Comparison of ENCODE assay signal across 8 cellular contexts in the genomic region with DNA sequence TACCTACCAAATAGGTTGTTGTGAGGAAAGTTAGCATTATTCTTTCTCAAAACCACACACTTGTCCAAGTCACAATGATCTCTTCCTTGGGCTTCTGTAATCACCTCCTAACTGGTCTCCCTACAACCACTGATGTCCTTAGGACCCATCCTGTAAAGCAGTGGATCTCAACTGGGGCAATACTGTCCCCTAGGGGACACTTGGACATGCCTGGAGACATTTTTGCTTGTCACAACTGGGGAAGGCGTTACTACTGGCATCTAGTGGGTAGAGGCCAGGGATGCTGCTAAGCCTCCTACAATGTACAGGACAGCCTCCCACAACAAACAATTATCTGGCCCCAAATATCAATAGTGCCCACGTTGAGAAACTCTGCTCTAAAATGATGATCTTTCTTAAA.
A peak's percentile ranks its signal among the peaks of the same experiment; 100 is the strongest.
DNase-seq lines count a peak whose midpoint lies in the region; ATAC-seq and TF ChIP-seq lines count a peak whose summit lies in the region.

No MANE protein-coding gene starts in this region.

- intact Hi-C loops in adrenal gland (cut with DNase I): no loop called here
- intact Hi-C loops in transverse colon (cut with DNase I; ENCODE audit: low total_unique reads): no loop called here

- DNase-seq in AML-193 (lab: John Stamatoyannopoulos, UW): peak; percentile 46 to 48
- peak; percentile 71 for DNase-seq in M059J (ENCODE audit: low read depth)
- DNase-seq in adrenal gland: peak; percentile 9 to 57 (median 26)
- peak; percentile 72 for DNase-seq in iPS-NIHi7 (ENCODE audit: extremely low spot score)
- DNase-seq in transverse colon: peak; percentile 12

- TF ChIP-seq CTCF in GM12872 (IDR thresholded peaks at IDR 0.05; ENCODE audit: insufficient read depth, low read depth, low read length) (peak; percentile 48), adrenal gland (IDR thresholded peaks at IDR 0.05) (peak in 5 of 6 experiments; percentile 38 to 55 (median 48)), transverse colon (IDR thresholded peaks at IDR 0.05) (peak in 2 of 5 experiments; percentile 15 to 17)

- WGBS in adrenal gland, 4 donors: 42 to 83% (median 52%) methylated on average over 1 to 2 of the region's 2 CpGs
- WGBS in transverse colon (ENCODE audit: low coverage in 1 of 2), 2 donors: 44% methylated on average over 2 of the region's 2 CpGs; no CpG with 5 or more reads in 1 of the 2 donors

- in situ Hi-C loops in transverse colon (cut with MboI; ENCODE audit: low pct_ligation_motif_present in 1 of 4, low pct_unique_long_range_greater_than_20kb in 1 of 4, low sequenced_read_pairs in 3 of 4): no loop called here

- H3K4me1 ChIP-seq in adrenal gland (replicated peaks in 1 of 2) (no peaks in the 10 kb centered on the region), transverse colon (no peaks in the 10 kb centered on the region)

- H3K36me3 ChIP-seq in adrenal gland (replicated peaks in 1 of 2) (no peaks in the 10 kb centered on the region), transverse colon (no peaks in the 10 kb centered on the region)

- TF ChIP-seq POLR2A in adrenal gland (IDR thresholded peaks at IDR 0.05): no peak
- TF ChIP-seq POLR2A in transverse colon (IDR thresholded peaks at IDR 0.05): no peak

- H3K27me3 ChIP-seq in adrenal gland (peaks cover 13% of the 10 kb centered on the region), transverse colon (no peaks in the 10 kb centered on the region)

- ATAC-seq in GM21381 (IDR thresholded peaks at IDR 0.05; ENCODE audit: unreplicated experiment) (no peak), HG02623 (IDR thresholded peaks at IDR 0.05; ENCODE audit: unreplicated experiment) (no peak)

- H3K9me3 ChIP-seq in adrenal gland (replicated peaks in 1 of 3) (no peaks in the 10 kb centered on the region), transverse colon (no peaks in the 10 kb centered on the region)

- no peak overlapping the region for H3K4me3 ChIP-seq in adrenal gland
- no peak overlapping the region for H3K4me3 ChIP-seq in transverse colon

- no peak for TF ChIP-seq EP300 in transverse colon (IDR thresholded peaks at IDR 0.05; ENCODE audit: low read depth)

- H3K27ac ChIP-seq in adrenal gland: no peak overlapping the region
- no peak overlapping the region for H3K27ac ChIP-seq in transverse colon

Comparison
In these comparisons a context has a peak if more than half of its experiments do, and no peak if none do; other contexts are left out.
1. DNase-seq: peak in every context shown above with its lines; median percentile 72 in iPS-NIHi7; 71 in M059J; 47 in AML-193; 26 in adrenal gland; 12 in transverse colon.